24 cellular contexts compared by ENCODE assay signal in the genomic region with DNA sequence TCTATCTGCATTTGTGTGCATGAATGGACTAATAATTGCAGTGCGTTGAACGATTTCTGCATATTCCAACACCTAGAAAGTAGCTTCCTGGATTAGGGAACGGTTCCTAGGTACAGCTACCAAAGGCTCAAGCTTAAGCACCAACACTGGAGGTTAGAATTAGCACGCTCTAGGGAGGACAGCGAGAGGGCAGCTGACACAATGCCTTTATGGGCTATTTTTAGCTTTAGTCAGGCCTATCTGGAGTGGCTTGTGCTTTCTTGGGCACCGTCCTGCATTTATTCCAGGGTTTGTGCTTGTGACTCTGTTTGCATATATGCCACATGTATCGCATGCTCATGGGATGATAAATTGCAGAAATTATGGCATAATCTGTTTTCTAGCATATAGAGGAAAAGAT. TPM values are rescaled to one million over a fixed set of nuclear protein-coding genes. Genes with fewer than 3 reads are reported as not detected.
DNase-seq lines count a peak whose midpoint lies in the region; ATAC-seq, FAIRE-seq and TF ChIP-seq lines count a peak whose summit lies in the region.
"Had no signal": no experiment of that assay in that cellular context is flagged by ENCODE, and none has a peak within 500 bp of the region (broad histone marks: within the 10 kb centered on the region; RNA-seq: fewer than 3 reads in every experiment).

No MANE protein-coding gene starts in this region.

- peaks cover 56% of the 10 kb centered on the region for H3K4me1 Mint-ChIP-seq in chondrocyte (ENCODE audit: low read depth)

- no peak overlapping the region for H3K4me3 Mint-ChIP-seq in chondrocyte (ENCODE audit: unreplicated experiment)
- H3K4me3 Mint-ChIP-seq: activated CD8-positive, alpha-beta memory T cell treated with anti-CD3 and anti-CD28 coated beads, Interleukin-2, amount 10 ng/mL, durations not matched to agents 7 days and 5 days; activated naive CD8-positive, alpha-beta T cell treated with anti-CD3 and anti-CD28 coated beads, Interleukin-2, amount 50 U/mL, for 24 hours; IgD-negative memory B cell had no signal

- H3K27ac ChIP-seq in heart right ventricle: peak overlapping the region; percentile 18 to 88 (median 74)
- no peak overlapping the region for H3K27ac ChIP-seq in pancreas
- H3K27ac ChIP-seq in thyroid gland: peak overlapping the region; percentile 56 to 87 (median 84)
- H3K27ac ChIP-seq in foreskin keratinocyte: no peak overlapping the region
- H3K27ac ChIP-seq: epithelial cell of prostate had no signal

- H3K4me3 ChIP-seq in heart right ventricle (no peak overlapping the region), pancreas (no peak overlapping the region), thyroid gland (replicated peaks in 1 of 3) (no peak overlapping the region)
- H3K4me3 ChIP-seq: dorsolateral prefrontal cortex, suprapubic skin had no signal

- H3K27ac Mint-ChIP-seq in chondrocyte (ENCODE audit: unreplicated experiment): peak overlapping the region; percentile 11
- H3K27ac Mint-ChIP-seq: activated CD8-positive, alpha-beta memory T cell treated with anti-CD3 and anti-CD28 coated beads, Interleukin-2, amount 10 ng/mL, durations not matched to agents 7 days and 5 days; activated naive CD8-positive, alpha-beta T cell treated with anti-CD3 and anti-CD28 coated beads, Interleukin-2, amount 50 U/mL, for 24 hours; IgD-negative memory B cell had no signal

- FAIRE-seq in pancreas (lab: Jason Lieb, UNC): no peak
- FAIRE-seq: bronchial epithelial cell had no signal

- ATAC-seq in heart right ventricle (peak; percentile 85 to 96 (median 92)), pancreas (peak in 3 of 4 donors; percentile 57 to 77 (median 65)), HG02870 (IDR thresholded peaks at IDR 0.05; ENCODE audit: unreplicated experiment) (no peak), foreskin keratinocyte (no peak)
- ATAC-seq: activated CD8-positive, alpha-beta memory T cell treated with anti-CD3 and anti-CD28 coated beads, Interleukin-2, amount 10 ng/mL, durations not matched to agents 7 days and 5 days; left colon had no signal

- no peaks in the 10 kb centered on the region for H3K9me3 Mint-ChIP-seq in chondrocyte (ENCODE audit: low read depth)
- H3K9me3 Mint-ChIP-seq: activated naive CD8-positive, alpha-beta T cell treated with anti-CD3 and anti-CD28 coated beads, Interleukin-2, amount 50 U/mL, for 24 hours; IgD-negative memory B cell had no signal

- H3K9me3 ChIP-seq in heart right ventricle (no peaks in the 10 kb centered on the region), pancreas (no peaks in the 10 kb centered on the region), thyroid gland (no peaks in the 10 kb centered on the region)
- H3K9me3 ChIP-seq: Caco-2, suprapubic skin had no signal

- H3K4me1 ChIP-seq in heart right ventricle: peaks cover 2 to 93% (median 74%) of the 10 kb centered on the region in 9 donors
- H3K4me1 ChIP-seq in pancreas: peaks cover 0 to 18% (median 18%) of the 10 kb centered on the region in 3 donors
- peaks cover 43 to 70% of the 10 kb centered on the region in 2 donors for H3K4me1 ChIP-seq in thyroid gland
- peaks cover 3% of the 10 kb centered on the region for H3K4me1 ChIP-seq in foreskin keratinocyte
- H3K4me1 ChIP-seq: Caco-2 had no signal

- no peak for DNase-seq in chondrocyte (ENCODE audit: low spot score)
- DNase-seq in heart right ventricle: peak in 1 of 2 donors; percentile 65
- no peak for DNase-seq in pancreas
- peak; percentile 38 to 52 for DNase-seq in thyroid gland
- DNase-seq in T1000 (lab: John Stamatoyannopoulos, UW): no peak
- DNase-seq in foreskin keratinocyte: no peak
- DNase-seq: activated CD4-positive, alpha-beta T cell treated with anti-CD3 and anti-CD28 coated beads, Interleukin-2, amount 10 ng/mL, durations not matched to agents 24 days and 14 days; activated CD8-positive, alpha-beta memory T cell treated with anti-CD3 and anti-CD28 coated beads, Interleukin-2, amount 10 ng/mL, durations not matched to agents 7 days and 5 days; activated naive CD8-positive, alpha-beta T cell treated with anti-CD3 and anti-CD28 coated beads, Interleukin-2, amount 50 U/mL, for 24 hours; AML-193; Caco-2; DND-41; dorsolateral prefrontal cortex; foreskin melanocyte; left colon; NCI-H2171 treated with DMSO at 0.1 percent for 48 hours; NCI-H69; stimulated activated CD4-positive, alpha-beta T cell treated with anti-CD3 and anti-CD28 coated beads, Interleukin-15, amount 100 ng/mL, for 24 hours; SW 1271 had no signal

- TF ChIP-seq POLR2A in thyroid gland (IDR thresholded peaks at IDR 0.05): no peak

- H3K36me3 ChIP-seq in heart right ventricle: peaks cover 0 to 28% (median 0%) of the 10 kb centered on the region in 9 donors
- H3K36me3 ChIP-seq in pancreas: no peaks in the 10 kb centered on the region
- no peaks in the 10 kb centered on the region for H3K36me3 ChIP-seq in thyroid gland
- H3K36me3 ChIP-seq: suprapubic skin had no signal

- intact Hi-C loops in heart right ventricle (cut with DNase I): loop anchor here in 1 of 10 donors (10.0 kb wide), 1 partner anchor 92 kb away; no protein-coding TSS in a partner anchor
- intact Hi-C loops in pancreas (cut with DNase I): no loop called here
- intact Hi-C loops in thyroid gland (cut with DNase I): no loop called here

- TF ChIP-seq CTCF in chondrocyte (IDR thresholded peaks at IDR 0.05) (no peak), heart right ventricle (IDR thresholded peaks at IDR 0.05) (no peak), pancreas (IDR thresholded peaks at IDR 0.05) (no peak), thyroid gland (IDR thresholded peaks at IDR 0.05) (no peak), foreskin keratinocyte (conservative IDR thresholded peaks at IDR 0.05) (no peak)

- H3K27me3 Mint-ChIP-seq in chondrocyte (ENCODE audit: low read depth): no peaks in the 10 kb centered on the region
- H3K27me3 Mint-ChIP-seq: activated CD4-positive, alpha-beta T cell treated with anti-CD3 and anti-CD28 coated beads, Interleukin-2, amount 10 ng/mL, durations not matched to agents 24 days and 14 days; activated CD8-positive, alpha-beta memory T cell treated with anti-CD3 and anti-CD28 coated beads, Interleukin-2, amount 10 ng/mL, durations not matched to agents 7 days and 5 days; activated naive CD8-positive, alpha-beta T cell treated with anti-CD3 and anti-CD28 coated beads, Interleukin-2, amount 50 U/mL, for 24 hours; IgD-negative memory B cell had no signal

- H3K27me3 ChIP-seq in heart right ventricle (no peaks in the 10 kb centered on the region), pancreas (no peaks in the 10 kb centered on the region), thyroid gland (no peaks in the 10 kb centered on the region), foreskin keratinocyte (no peaks in the 10 kb centered on the region)
- H3K27me3 ChIP-seq: dorsolateral prefrontal cortex, suprapubic skin had no signal

- 51 to 57% methylated on average over 7 of the region's 7 CpGs for WGBS in heart right ventricle, 2 donors
- 42 to 52% methylated on average over 7 of the region's 7 CpGs for WGBS in pancreas, 2 donors
- 60 to 64% methylated on average over 7 of the region's 7 CpGs for WGBS in thyroid gland, 2 donors

- peaks cover 8% of the 10 kb centered on the region for H3K36me3 Mint-ChIP-seq in chondrocyte (ENCODE audit: low read depth)

RNA-seq across cellular contexts. Expression of a gene that starts 13.7 kb away (rescaled TPM):
- total RNA-seq in chondrocyte (30.4 to 37.8 TPM (median 33.4 TPM) in 3 replicates), heart right ventricle (10 to 100 TPM in 9 of 10 donors, 1 to 10 TPM in 1; 8.5 to 33.5 (median 15.9) TPM), pancreas (10 to 100 TPM; 16.1 to 31.6 (median 19.1) TPM), thyroid gland (10 to 100 TPM; 16.6 to 35.6 (median 17.2) TPM), foreskin keratinocyte (11.2 and 12.6 TPM in 2 replicates)
- polyA plus RNA-seq in heart right ventricle (1 to 10 TPM; 2.7 to 4.8 TPM), pancreas (1 to 10 TPM; 5.1 to 5.3 TPM), foreskin keratinocyte (4.7 and 4.8 TPM in 2 replicates)

Comparison
In these comparisons a context has a peak if more than half of its experiments do, and no peak if none do; other contexts are left out.
1. DNase-seq: peak in thyroid gland (2 of 2); none in chondrocyte (single experiment), pancreas (0 of 6), T1000 (single experiment) and foreskin keratinocyte (0 of 2).
2. ATAC-seq: peak in heart right ventricle (8 of 8) and pancreas (3 of 4); none in HG02870 (single experiment) and foreskin keratinocyte (single experiment).
3. H3K27ac ChIP-seq: peak in heart right ventricle (10 of 10) and thyroid gland (3 of 3); none in pancreas (0 of 4) and foreskin keratinocyte (single experiment).